8 cellular contexts compared by ENCODE assay signal in the genomic region with DNA sequence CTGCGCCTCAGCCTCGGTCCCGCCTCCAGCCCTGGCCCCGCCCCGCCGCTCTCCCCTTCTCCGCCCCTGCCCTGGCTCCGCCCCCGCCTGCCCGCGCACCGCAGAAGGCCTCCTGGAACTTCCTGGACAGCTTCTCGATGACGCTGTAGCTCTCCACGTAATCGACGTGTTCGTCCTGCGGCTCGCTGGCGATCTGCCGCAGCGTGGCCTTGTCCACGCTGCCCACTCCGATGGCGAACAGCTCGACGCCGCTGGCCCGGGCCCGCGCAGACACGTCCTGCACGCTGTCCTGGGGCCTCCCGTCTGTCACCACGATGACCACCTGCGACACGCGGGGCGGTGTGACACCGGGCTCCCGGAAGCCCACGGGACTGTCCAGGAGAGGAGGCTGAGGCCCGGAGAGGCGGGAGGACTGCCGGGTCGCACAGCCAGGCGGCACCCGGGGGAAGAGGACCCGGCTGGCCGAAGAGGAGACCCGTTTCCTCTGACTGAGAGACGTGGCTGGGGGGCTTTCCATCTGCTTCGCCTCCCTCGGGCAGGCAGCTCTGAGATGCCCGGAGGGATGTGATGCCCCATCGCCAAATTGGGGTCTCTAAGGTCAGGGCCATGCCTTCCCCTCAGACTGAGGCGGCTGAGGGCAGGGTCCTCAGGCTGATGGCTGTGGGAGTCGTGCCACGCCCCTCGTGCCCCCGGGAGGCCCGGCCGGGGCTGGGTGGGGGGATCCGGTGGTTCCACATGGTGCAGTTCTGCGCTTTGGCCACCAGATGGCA. TPM values are rescaled to one million over a fixed set of nuclear protein-coding genes. Genes with fewer than 3 reads are reported as not detected.
DNase-seq lines count a peak whose midpoint lies in the region; ATAC-seq and TF ChIP-seq lines count a peak whose summit lies in the region.

No MANE protein-coding gene starts in this region.

- peak overlapping the region; percentile 93 for H3K4me2 ChIP-seq in SU-DHL-6 (ENCODE audit: low read depth, low read length, poor library complexity, severe bottlenecking)

- WGBS in heart left ventricle, 4 donors = 0 to 1% (median 0%) methylated on average over 2 to 66 of the region's 66 CpGs

- H3K4me3 Mint-ChIP-seq in activated naive CD8-positive, alpha-beta T cell treated with anti-CD3 and anti-CD28 coated beads, Interleukin-2, amount 50 U/mL, for 24 hours = peak overlapping the region; percentile 84
- H3K4me3 Mint-ChIP-seq in progenitor cell of endocrine pancreas (ENCODE audit: low read depth) = peak overlapping the region; percentile 74

- peak in 1 of 2 donors; percentile 73 for TF ChIP-seq POLR2A in heart left ventricle (IDR thresholded peaks at IDR 0.05)

- H3K9me3 Mint-ChIP-seq in activated naive CD8-positive, alpha-beta T cell treated with anti-CD3 and anti-CD28 coated beads, Interleukin-2, amount 50 U/mL, for 24 hours = peaks cover 4% of the 10 kb centered on the region
- H3K9me3 Mint-ChIP-seq in progenitor cell of endocrine pancreas (ENCODE audit: low read depth) = peaks cover 7% of the 10 kb centered on the region

- TF ChIP-seq CTCF in LNCaP clone FGC (IDR thresholded peaks at IDR 0.05; ENCODE audit: control insufficient read depth, extremely low read depth, insufficient read depth) = peak; percentile 94
- TF ChIP-seq CTCF in SU-DHL-6 (IDR thresholded peaks at IDR 0.05; ENCODE audit: insufficient read depth, low read length, poor library complexity, severe bottlenecking) = peak; percentile 90
- peak; percentile 95 to 99 (median 98) for TF ChIP-seq CTCF in heart left ventricle (IDR thresholded peaks at IDR 0.05)
- peak; percentile 99 for TF ChIP-seq CTCF in progenitor cell of endocrine pancreas (IDR thresholded peaks at IDR 0.05; ENCODE audit: unreplicated experiment)

- intact Hi-C loops in heart left ventricle (cut with DNase I) = loop anchor here in 9 of 10 donors (1.0 to 10.0 kb wide), 7 partner anchors 60 to 1487 kb away; partner anchors contain the start of genes MECR (in 2 of the 9) and SDC3 (in 1 of the 9)

- H3K27ac ChIP-seq in SU-DHL-6 (ENCODE audit: low read depth, low read length) (peak overlapping the region; percentile 65), heart left ventricle (peak overlapping the region; percentile 80 to 100 (median 95))

- peak overlapping the region; percentile 72 for H3K4me3 ChIP-seq in LNCaP clone FGC (ENCODE audit: low read depth, low read length)
- peak overlapping the region; percentile 69 for H3K4me3 ChIP-seq in SU-DHL-6 (ENCODE audit: insufficient read depth, low read length, poor library complexity, severe bottlenecking)
- H3K4me3 ChIP-seq in heart left ventricle = peak overlapping the region; percentile 24 to 71 (median 56)

- H3K36me3 Mint-ChIP-seq in activated naive CD8-positive, alpha-beta T cell treated with anti-CD3 and anti-CD28 coated beads, Interleukin-2, amount 50 U/mL, for 24 hours (ENCODE audit: low read depth) = peaks cover 7% of the 10 kb centered on the region
- H3K36me3 Mint-ChIP-seq in progenitor cell of endocrine pancreas (ENCODE audit: insufficient read depth) = no peaks in the 10 kb centered on the region

- H2AFZ ChIP-seq in SU-DHL-6 (ENCODE audit: low read depth, low read length, severe bottlenecking) = peak overlapping the region; percentile 95

- peak overlapping the region; percentile 92 for H3K27ac Mint-ChIP-seq in activated naive CD8-positive, alpha-beta T cell treated with anti-CD3 and anti-CD28 coated beads, Interleukin-2, amount 50 U/mL, for 24 hours
- H3K27ac Mint-ChIP-seq in progenitor cell of endocrine pancreas = peak overlapping the region; percentile 90

- H3K36me3 ChIP-seq in SU-DHL-6 (ENCODE audit: low read length) (no peaks in the 10 kb centered on the region), heart left ventricle (no peaks in the 10 kb centered on the region)

- H3K9me2 ChIP-seq in SU-DHL-6 (replicated peaks; ENCODE audit: insufficient read depth, low read length) = no peaks in the 10 kb centered on the region

- no peaks in the 10 kb centered on the region for H4K20me1 ChIP-seq in SU-DHL-6 (ENCODE audit: low read depth, low read length)

- H3K79me2 ChIP-seq in SU-DHL-6 (ENCODE audit: insufficient read depth, low read length) = no peaks in the 10 kb centered on the region

- H3K27me3 ChIP-seq in SU-DHL-6 (ENCODE audit: low read length) (no peaks in the 10 kb centered on the region), heart left ventricle (no peaks in the 10 kb centered on the region)

- H3K9ac ChIP-seq in SU-DHL-6 (ENCODE audit: low read length) = peak overlapping the region; percentile 74

- H3K4me1 ChIP-seq in heart left ventricle = peaks cover 0 to 15% (median 8%) of the 10 kb centered on the region in 12 donors

- H3K4me1 Mint-ChIP-seq in activated naive CD8-positive, alpha-beta T cell treated with anti-CD3 and anti-CD28 coated beads, Interleukin-2, amount 50 U/mL, for 24 hours = peaks cover 30% of the 10 kb centered on the region
- no peaks in the 10 kb centered on the region for H3K4me1 Mint-ChIP-seq in progenitor cell of endocrine pancreas (ENCODE audit: low read depth)

- peak; percentile 55 for ATAC-seq in activated naive CD8-positive, alpha-beta T cell treated with anti-CD3 and anti-CD28 coated beads, Interleukin-2, amount 50 U/mL, for 24 hours
- ATAC-seq in heart left ventricle = peak; percentile 73 to 88 (median 86)

- H3K27me3 Mint-ChIP-seq in activated naive CD8-positive, alpha-beta T cell treated with anti-CD3 and anti-CD28 coated beads, Interleukin-2, amount 50 U/mL, for 24 hours = no peaks in the 10 kb centered on the region
- H3K27me3 Mint-ChIP-seq in progenitor cell of endocrine pancreas = peaks cover 4% of the 10 kb centered on the region

- DNase-seq in GM03348 (ENCODE audit: low spot score) = peak; percentile 87
- peak; percentile 96 for DNase-seq in H4 (ENCODE audit: low spot score)
- peak; percentile 88 for DNase-seq in LNCaP clone FGC (ENCODE audit: low read depth)
- peak; percentile 88 for DNase-seq in activated naive CD8-positive, alpha-beta T cell treated with anti-CD3 and anti-CD28 coated beads, Interleukin-2, amount 50 U/mL, for 24 hours
- peak in 4 of 5 donors; percentile 80 to 98 (median 86) for DNase-seq in heart left ventricle
- DNase-seq in progenitor cell of endocrine pancreas (ENCODE audit: low spot score, unreplicated experiment) = peak; percentile 91
- DNase-seq in ureter (ENCODE audit: low spot score) = peak; percentile 89

- H3F3A ChIP-seq in SU-DHL-6 (ENCODE audit: insufficient read depth) = no peaks in the 10 kb centered on the region

- 0 out of 2 replicates have a peak, but pooled peaks cover 4% of the 10 kb centered on the region for H3K9me3 ChIP-seq in SU-DHL-6 (ENCODE audit: insufficient read depth, low read length)
- H3K9me3 ChIP-seq in heart left ventricle = peaks cover 0 to 11% (median 3%) of the 10 kb centered on the region in 12 donors

RNA-seq across cellular contexts. Expression of gene MATN1, which starts 4.6 kb away (rescaled TPM):
- total RNA-seq in H4 (2014; rRNA removed; shearing (Covaris generic)) = 0.06 and 0.51 TPM in 2 replicates
- total RNA-seq in heart left ventricle = under 1 TPM in 1 of 9 donors, not detected in 8; 0.67 TPM
- polyA plus RNA-seq in heart left ventricle = not detected
- total RNA-seq in progenitor cell of endocrine pancreas = 0.11 and 0.14 TPM in 2 replicates
- not detected for total RNA-seq in ureter

RNA-seq across cellular contexts. Expression of gene LAPTM5, which starts 38.8 kb away (rescaled TPM):
- total RNA-seq in H4 (2014; rRNA removed; shearing (Covaris generic)) = 0.10 TPM in 1 of 2 replicates, not detected in the other
- total RNA-seq in heart left ventricle (100 to 1,000 TPM in 1 of 9 donors, 10 to 100 TPM in 7, 1 to 10 TPM in 1; 9.4 to 260 (median 14.3) TPM), progenitor cell of endocrine pancreas (0.20 TPM in 1 of 2 replicates, not detected in the other), ureter (34.2 TPM)
- polyA plus RNA-seq in heart left ventricle = 10 to 100 TPM in 1 of 2 donors, 1 to 10 TPM in 1; 6.9 to 28.7 TPM

Comparison
In these comparisons a context has a peak if more than half of its experiments do, and no peak if none do; other contexts are left out.
1. Peak in every context shown above with its lines: DNase-seq, ATAC-seq, H3K4me3 ChIP-seq and H3K27ac ChIP-seq.